Comparison of ENCODE assay signal across 8 cellular contexts in genomic region chr6:111871725-111872520, GRCh38. TPM values are rescaled to one million over a fixed set of nuclear protein-coding genes. Genes with fewer than 3 reads are reported as not detected.
DNase-seq lines count a peak whose midpoint lies in the region; ATAC-seq and TF ChIP-seq lines count a peak whose summit lies in the region.

No MANE protein-coding gene starts in this region.

- H3K9me2 ChIP-seq in OCI-LY7 (ENCODE audit: insufficient read depth, low read length) = no peaks in the 10 kb centered on the region

- 5 to 8% methylated on average over 17 to 18 of the region's 18 CpGs for WGBS in body of pancreas, 2 donors

- H3K9me3 ChIP-seq in A673 (ENCODE audit: low read depth, low read length, poor library complexity, severe bottlenecking) (no peaks in the 10 kb centered on the region), ES-I3 (ENCODE audit: control insufficient read depth, insufficient read depth, low read length) (no peaks in the 10 kb centered on the region), OCI-LY7 (ENCODE audit: low read length) (no peaks in the 10 kb centered on the region), body of pancreas (no peaks in the 10 kb centered on the region)

- BruUV-seq in A673 (replicated peaks; lab: Mats Ljungman, UMichigan) = TSS peak; percentile 28
- BruUV-seq in OCI-LY7 (replicated peaks; lab: Mats Ljungman, UMichigan) = no TSS peak

- peak overlapping the region; percentile 48; the same call in 1 of the 2 replicates for H2AFZ ChIP-seq in OCI-LY7 (ENCODE audit: low read length)

- POLR2A ChIA-PET in A673 (lab: Charles Lee; ENCODE audit: low non-redundant PET) (no interaction called here), OCI-LY7 (lab: Charles Lee) (interaction anchor here (1.6 kb wide), 1 partner anchor 109 kb away, joined by 7 read pairs; no protein-coding TSS in a partner anchor)

- TF ChIP-seq POLR2A in body of pancreas (IDR thresholded peaks at IDR 0.05) = no peak

- peak overlapping the region; percentile 76 for H3K9ac ChIP-seq in ES-I3 (ENCODE audit: low read depth, low read length)

- CTCF ChIA-PET in A673 (lab: Charles Lee) = no interaction called here
- CTCF ChIA-PET in OCI-LY7 (lab: Charles Lee; ENCODE audit: unreplicated experiment) = no interaction called here

- H3K36me3 ChIP-seq in A673 (ENCODE audit: insufficient read depth, low read length, poor library complexity, severe bottlenecking) = no peaks in the 10 kb centered on the region
- no peaks in the 10 kb centered on the region for H3K36me3 ChIP-seq in ES-I3 (ENCODE audit: insufficient read depth, low read length)
- no peaks in the 10 kb centered on the region for H3K36me3 ChIP-seq in OCI-LY7 (ENCODE audit: insufficient read depth, low read length)
- no peaks in the 10 kb centered on the region for H3K36me3 ChIP-seq in body of pancreas (replicated peaks in 1 of 2; ENCODE audit: insufficient read depth in 1 of 2, low read depth in 2 of 2)

- peak overlapping the region; percentile 86 for H3K4me2 ChIP-seq in OCI-LY7 (ENCODE audit: low read length)

- H3K27me3 ChIP-seq in A673 (replicated peaks; ENCODE audit: insufficient read depth, low read depth, low read length, poor library complexity) (peaks cover 11% of the 10 kb centered on the region), body of pancreas (peaks cover 3 to 10% of the 10 kb centered on the region in 2 donors)

- TF ChIP-seq CTCF in A673 (conservative IDR thresholded peaks at IDR 0.05; ENCODE audit: low read depth, low read length) (no peak), OCI-LY7 (conservative IDR thresholded peaks at IDR 0.05; ENCODE audit: low read length) (no peak), body of pancreas (IDR thresholded peaks at IDR 0.05) (no peak)

- H3K4me1 ChIP-seq in A673 (ENCODE audit: insufficient read depth, low read length, poor library complexity, severe bottlenecking) (peaks cover 15% of the 10 kb centered on the region), ES-I3 (ENCODE audit: insufficient read depth, low read length) (peaks cover 25% of the 10 kb centered on the region), OCI-LY7 (ENCODE audit: insufficient read depth, low read length, poor library complexity, severe bottlenecking) (peaks cover 31% of the 10 kb centered on the region), body of pancreas (peaks cover 29% of the 10 kb centered on the region)

- H3K4me3 ChIP-seq in A673 (ENCODE audit: low read depth, low read length, poor library complexity, severe bottlenecking) = peak overlapping the region; percentile 68
- H3K4me3 ChIP-seq in OCI-LY7 (ENCODE audit: low read depth, low read length, poor library complexity, severe bottlenecking) = peak overlapping the region; percentile 79
- H3K4me3 ChIP-seq in body of pancreas = no peak overlapping the region

- intact Hi-C loops in A673 (cut with micrococcal nuclease; ENCODE audit: unreplicated experiment) = loop anchor here (5.0 to 10.0 kb wide), 2 partner anchors 125 to 283 kb away; no protein-coding TSS in a partner anchor
- intact Hi-C loops in OCI-LY7 (cut with micrococcal nuclease; ENCODE audit: unreplicated experiment) = loop anchor here (1.0 to 5.0 kb wide), 5 partner anchors 110 to 390 kb away; partner anchors contain the start of gene REV3L
- intact Hi-C loops in body of pancreas (cut with DNase I) = loop anchor here (10.0 kb wide), 1 partner anchor 157 kb away; no protein-coding TSS in a partner anchor

- H3K79me2 ChIP-seq in OCI-LY7 (ENCODE audit: insufficient read depth, low read depth, low read length) = peaks cover 44% of the 10 kb centered on the region; the same call in 1 of the 2 replicates

- peak; percentile 55 for DNase-seq in A673 (ENCODE audit: low spot score)
- peak; percentile 46 for DNase-seq in OCI-LY7 (ENCODE audit: low spot score)
- DNase-seq in body of pancreas = no peak
- peak; percentile 77 to 91 for DNase-seq in hippocampal formation (lab: John Stamatoyannopoulos, UW)
- DNase-seq in retina = peak; percentile 78

- H3K27ac ChIP-seq in A673 (ENCODE audit: low read depth, low read length, poor library complexity, severe bottlenecking) = no peak overlapping the region
- H3K27ac ChIP-seq in OCI-LY7 (ENCODE audit: low read depth, low read length, poor library complexity, severe bottlenecking) = peak overlapping the region; percentile 62
- peak overlapping the region in 3 of 4 donors; percentile 34 to 56 (median 37) for H3K27ac ChIP-seq in body of pancreas

- no peak for ATAC-seq in body of pancreas
- ATAC-seq in HG02798 (IDR thresholded peaks at IDR 0.05; ENCODE audit: poor library complexity, unreplicated experiment) = no peak
- no peak for ATAC-seq in GM18519 (IDR thresholded peaks at IDR 0.05; ENCODE audit: low FRiP score, unreplicated experiment)

- H4K20me1 ChIP-seq in OCI-LY7 (ENCODE audit: insufficient read depth, low read length) = peaks cover 7% of the 10 kb centered on the region; the same call in 1 of the 2 replicates

RNA-seq across cellular contexts. Expression of gene FYN, which starts 1.3 kb away (rescaled TPM):
- 34.3 and 46.7 TPM in 2 replicates for total RNA-seq in A673 (2021)
- 57.3 and 65.3 TPM in 2 replicates for total RNA-seq in OCI-LY7 (2014; rRNA removed; shearing (Covaris generic))
- total RNA-seq in OCI-LY7 (2022) = 92.9 and 109 TPM in 2 replicates
- 10 to 100 TPM; 25.7 to 83.1 TPM for total RNA-seq in body of pancreas

Comparison
In these comparisons a context has a peak if more than half of its experiments do, and no peak if none do; other contexts are left out.
1. DNase-seq: peak in A673 (single experiment), OCI-LY7 (single experiment), hippocampal formation (2 of 2) and retina (single experiment); none in body of pancreas (0 of 4).
2. H3K4me3 ChIP-seq: peak in A673 (single experiment) and OCI-LY7 (single experiment); none in body of pancreas (0 of 2).